In genomic region chr21:46154155-46154954, GRCh38 we compare ENCODE assay signal across 1 cellular context.
TF ChIP-seq lines count a peak whose summit lies in the region.

No MANE protein-coding gene starts in this region.

TF ChIP-seq in HepG2, 621 proteins besides CTCF, POLR2A, EP300 and RAD21 (continued from another document and continues in another):
- TF ChIP-seq, protein P1, sequence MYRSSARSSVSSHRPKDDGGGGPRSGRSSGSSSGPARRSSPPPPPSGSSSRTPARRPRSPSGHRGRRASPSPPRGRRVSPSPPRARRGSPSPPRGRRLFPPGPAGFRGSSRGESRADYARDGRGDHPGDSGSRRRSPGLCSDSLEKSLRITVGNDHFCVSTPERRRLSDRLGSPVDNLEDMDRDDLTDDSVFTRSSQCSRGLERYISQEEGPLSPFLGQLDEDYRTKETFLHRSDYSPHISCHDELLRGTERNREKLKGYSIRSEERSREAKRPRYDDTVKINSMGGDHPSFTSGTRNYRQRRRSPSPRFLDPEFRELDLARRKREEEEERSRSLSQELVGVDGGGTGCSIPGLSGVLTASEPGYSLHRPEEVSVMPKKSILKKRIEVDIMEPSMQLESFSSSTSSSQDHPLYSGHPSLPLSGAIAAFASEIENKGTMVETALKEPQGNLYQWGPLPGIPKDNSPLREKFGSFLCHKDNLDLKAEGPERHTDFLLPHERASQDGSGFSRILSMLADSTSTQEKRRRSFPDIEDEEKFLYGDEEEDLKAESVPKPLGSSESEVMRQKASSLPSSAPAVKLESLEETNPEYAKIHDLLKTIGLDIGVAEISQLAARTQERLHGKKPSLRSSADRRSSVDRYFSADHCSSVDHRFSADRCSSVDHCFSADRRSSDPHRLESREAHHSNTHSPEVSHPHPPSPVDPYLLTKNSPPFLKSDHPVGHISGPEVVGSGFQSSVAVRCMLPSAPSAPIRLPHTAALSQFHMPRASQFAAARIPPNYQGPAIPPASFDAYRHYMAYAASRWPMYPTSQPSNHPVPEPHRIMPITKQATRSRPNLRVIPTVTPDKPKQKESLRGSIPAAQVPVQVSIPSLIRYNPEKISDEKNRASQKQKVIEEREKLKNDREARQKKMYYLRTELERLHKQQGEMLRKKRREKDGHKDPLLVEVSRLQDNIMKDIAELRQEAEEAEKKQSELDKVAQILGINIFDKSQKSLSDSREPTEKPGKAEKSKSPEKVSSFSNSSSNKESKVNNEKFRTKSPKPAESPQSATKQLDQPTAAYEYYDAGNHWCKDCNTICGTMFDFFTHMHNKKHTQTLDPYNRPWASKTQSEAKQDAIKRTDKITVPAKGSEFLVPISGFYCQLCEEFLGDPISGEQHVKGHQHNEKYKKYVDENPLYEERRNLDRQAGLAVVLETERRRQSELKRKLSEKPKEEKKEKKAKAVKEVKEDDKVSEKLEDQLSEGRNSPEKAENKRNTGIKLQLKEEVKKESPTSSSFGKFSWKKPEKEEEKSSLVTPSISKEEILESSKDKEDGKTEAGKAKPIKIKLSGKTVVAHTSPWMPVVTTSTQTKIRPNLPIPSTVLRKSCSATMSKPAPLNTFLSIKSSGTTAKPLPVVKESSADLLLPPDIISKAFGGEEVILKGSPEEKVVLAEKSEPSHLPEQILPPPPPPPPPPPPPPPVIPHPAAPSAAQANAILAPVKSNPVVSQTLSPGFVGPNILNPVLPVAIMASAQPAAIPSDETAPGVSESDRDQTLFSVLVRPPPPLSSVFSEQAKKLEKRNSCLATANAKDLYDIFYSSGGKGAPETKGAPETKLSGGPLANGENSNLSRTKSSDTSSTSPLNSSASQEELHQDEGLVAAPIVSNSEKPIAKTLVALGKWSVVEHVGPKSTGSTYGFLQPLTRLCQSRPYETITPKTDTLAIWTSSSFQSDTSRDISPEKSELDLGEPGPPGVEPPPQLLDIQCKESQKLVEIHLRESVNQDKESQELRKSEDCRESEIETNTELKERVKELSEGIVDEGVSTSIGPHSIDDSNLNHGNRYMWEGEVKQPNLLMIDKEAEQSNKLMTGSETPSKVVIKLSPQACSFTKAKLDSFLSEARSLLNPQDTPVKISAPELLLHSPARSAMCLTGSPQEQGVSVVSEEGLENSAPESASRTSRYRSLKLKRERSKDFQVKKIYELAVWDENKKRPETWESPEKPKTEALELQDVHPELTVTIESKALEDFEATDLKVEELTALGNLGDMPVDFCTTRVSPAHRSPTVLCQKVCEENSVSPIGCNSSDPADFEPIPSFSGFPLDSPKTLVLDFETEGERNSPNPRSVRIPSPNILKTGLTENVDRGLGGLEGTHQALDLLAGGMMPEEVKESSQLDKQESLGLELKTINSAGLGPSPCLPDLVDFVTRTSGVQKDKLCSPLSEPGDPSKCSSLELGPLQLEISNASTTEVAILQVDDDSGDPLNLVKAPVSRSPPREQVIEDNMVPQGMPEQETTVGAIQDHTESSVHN (CRISPR knock-in tag; IDR thresholded peaks at IDR 0.05): no peak
- TF ChIP-seq ZBTB20 (CRISPR knock-in tag; IDR thresholded peaks at IDR 0.05; ENCODE audit: borderline replicate concordance, low read depth) (no peak), RFX5 (IDR thresholded peaks at IDR 0.05; ENCODE audit: low read depth, low read length) (no peak), ZNF205 (CRISPR knock-in tag; IDR thresholded peaks at IDR 0.05) (no peak), ZEB1 (IDR thresholded peaks at IDR 0.05; ENCODE audit: insufficient replicate concordance, low read depth) (no peak), HHEX (CRISPR knock-in tag; IDR thresholded peaks at IDR 0.05) (no peak), ZNF331 (CRISPR knock-in tag; IDR thresholded peaks at IDR 0.05) (no peak), ZNF256 (CRISPR knock-in tag; conservative IDR thresholded peaks at IDR 0.05) (no peak), ZNF232 (CRISPR knock-in tag; IDR thresholded peaks at IDR 0.05; ENCODE audit: borderline replicate concordance) (no peak), ZNF790 (CRISPR knock-in tag; IDR thresholded peaks at IDR 0.05; ENCODE audit: borderline replicate concordance) (no peak; the same call in 1 of the 2 replicates), ZNF883 (CRISPR knock-in tag; IDR thresholded peaks at IDR 0.05; ENCODE audit: not compliant biosample characterization) (no peak), SP4 (CRISPR knock-in tag; IDR thresholded peaks at IDR 0.05) (no peak), ZNF550 (CRISPR knock-in tag; IDR thresholded peaks at IDR 0.05; ENCODE audit: borderline replicate concordance) (no peak), ZNF12 (CRISPR knock-in tag; IDR thresholded peaks at IDR 0.05) (no peak), GATAD1 (CRISPR knock-in tag; IDR thresholded peaks at IDR 0.05) (no peak), ZNF773 (CRISPR knock-in tag; IDR thresholded peaks at IDR 0.05; ENCODE audit: borderline replicate concordance) (0 out of 2 replicates have a peak, but pooled peaks have one; percentile 27), ZNF703 (CRISPR knock-in tag; IDR thresholded peaks at IDR 0.05; ENCODE audit: borderline replicate concordance) (no peak), RELA (CRISPR knock-in tag; IDR thresholded peaks at IDR 0.05) (0 out of 2 replicates have a peak, but pooled peaks have one; percentile 55), ZNF672 (CRISPR knock-in tag; IDR thresholded peaks at IDR 0.05) (no peak), NR2C2 (CRISPR knock-in tag; IDR thresholded peaks at IDR 0.05; ENCODE audit: borderline replicate concordance) (no peak), AGO2 (optimal IDR thresholded peaks at IDR 0.05; ENCODE audit: low read depth, low read length) (peak; percentile 23), NFATC3 (CRISPR knock-in tag; IDR thresholded peaks at IDR 0.05) (no peak), ZBTB3 (CRISPR knock-in tag; IDR thresholded peaks at IDR 0.05; ENCODE audit: borderline replicate concordance, low read depth) (no peak), SAP130 (CRISPR knock-in tag; IDR thresholded peaks at IDR 0.05; ENCODE audit: low read depth) (no peak), GZF1 (CRISPR knock-in tag; IDR thresholded peaks at IDR 0.05) (no peak), ZNF251 (CRISPR knock-in tag; IDR thresholded peaks at IDR 0.05) (0 out of 2 replicates have a peak, but pooled peaks have one; percentile 42), ZNF570 (CRISPR knock-in tag; IDR thresholded peaks at IDR 0.05; ENCODE audit: borderline replicate concordance) (no peak), PRMT3 (CRISPR knock-in tag; IDR thresholded peaks at IDR 0.05; ENCODE audit: borderline replicate concordance, low read depth) (no peak), NPAS2 (CRISPR knock-in tag; IDR thresholded peaks at IDR 0.05; ENCODE audit: borderline replicate concordance) (no peak), ZNF136 (CRISPR knock-in tag; IDR thresholded peaks at IDR 0.05; ENCODE audit: low read depth) (no peak), CBFB (CRISPR knock-in tag; IDR thresholded peaks at IDR 0.05) (no peak), KDM1A (CRISPR knock-in tag; IDR thresholded peaks at IDR 0.05) (no peak), ESRRA (CRISPR knock-in tag; IDR thresholded peaks at IDR 0.05; ENCODE audit: low read depth) (no peak), AKAP8 (CRISPR knock-in tag; IDR thresholded peaks at IDR 0.05) (no peak)
- TF ChIP-seq, protein P2, sequence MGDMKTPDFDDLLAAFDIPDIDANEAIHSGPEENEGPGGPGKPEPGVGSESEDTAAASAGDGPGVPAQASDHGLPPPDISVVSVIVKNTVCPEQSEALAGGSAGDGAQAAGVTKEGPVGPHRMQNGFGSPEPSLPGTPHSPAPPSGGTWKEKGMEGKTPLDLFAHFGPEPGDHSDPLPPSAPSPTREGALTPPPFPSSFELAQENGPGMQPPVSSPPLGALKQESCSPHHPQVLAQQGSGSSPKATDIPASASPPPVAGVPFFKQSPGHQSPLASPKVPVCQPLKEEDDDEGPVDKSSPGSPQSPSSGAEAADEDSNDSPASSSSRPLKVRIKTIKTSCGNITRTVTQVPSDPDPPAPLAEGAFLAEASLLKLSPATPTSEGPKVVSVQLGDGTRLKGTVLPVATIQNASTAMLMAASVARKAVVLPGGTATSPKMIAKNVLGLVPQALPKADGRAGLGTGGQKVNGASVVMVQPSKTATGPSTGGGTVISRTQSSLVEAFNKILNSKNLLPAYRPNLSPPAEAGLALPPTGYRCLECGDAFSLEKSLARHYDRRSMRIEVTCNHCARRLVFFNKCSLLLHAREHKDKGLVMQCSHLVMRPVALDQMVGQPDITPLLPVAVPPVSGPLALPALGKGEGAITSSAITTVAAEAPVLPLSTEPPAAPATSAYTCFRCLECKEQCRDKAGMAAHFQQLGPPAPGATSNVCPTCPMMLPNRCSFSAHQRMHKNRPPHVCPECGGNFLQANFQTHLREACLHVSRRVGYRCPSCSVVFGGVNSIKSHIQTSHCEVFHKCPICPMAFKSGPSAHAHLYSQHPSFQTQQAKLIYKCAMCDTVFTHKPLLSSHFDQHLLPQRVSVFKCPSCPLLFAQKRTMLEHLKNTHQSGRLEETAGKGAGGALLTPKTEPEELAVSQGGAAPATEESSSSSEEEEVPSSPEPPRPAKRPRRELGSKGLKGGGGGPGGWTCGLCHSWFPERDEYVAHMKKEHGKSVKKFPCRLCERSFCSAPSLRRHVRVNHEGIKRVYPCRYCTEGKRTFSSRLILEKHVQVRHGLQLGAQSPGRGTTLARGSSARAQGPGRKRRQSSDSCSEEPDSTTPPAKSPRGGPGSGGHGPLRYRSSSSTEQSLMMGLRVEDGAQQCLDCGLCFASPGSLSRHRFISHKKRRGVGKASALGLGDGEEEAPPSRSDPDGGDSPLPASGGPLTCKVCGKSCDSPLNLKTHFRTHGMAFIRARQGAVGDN (CRISPR knock-in tag; IDR thresholded peaks at IDR 0.05): peak; percentile 27
- TF ChIP-seq, protein P3, sequence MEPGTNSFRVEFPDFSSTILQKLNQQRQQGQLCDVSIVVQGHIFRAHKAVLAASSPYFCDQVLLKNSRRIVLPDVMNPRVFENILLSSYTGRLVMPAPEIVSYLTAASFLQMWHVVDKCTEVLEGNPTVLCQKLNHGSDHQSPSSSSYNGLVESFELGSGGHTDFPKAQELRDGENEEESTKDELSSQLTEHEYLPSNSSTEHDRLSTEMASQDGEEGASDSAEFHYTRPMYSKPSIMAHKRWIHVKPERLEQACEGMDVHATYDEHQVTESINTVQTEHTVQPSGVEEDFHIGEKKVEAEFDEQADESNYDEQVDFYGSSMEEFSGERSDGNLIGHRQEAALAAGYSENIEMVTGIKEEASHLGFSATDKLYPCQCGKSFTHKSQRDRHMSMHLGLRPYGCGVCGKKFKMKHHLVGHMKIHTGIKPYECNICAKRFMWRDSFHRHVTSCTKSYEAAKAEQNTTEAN (CRISPR knock-in tag; conservative IDR thresholded peaks at IDR 0.05): 0 out of 2 replicates have a peak, but pooled peaks have one; percentile 25
- TF ChIP-seq, protein P4, sequence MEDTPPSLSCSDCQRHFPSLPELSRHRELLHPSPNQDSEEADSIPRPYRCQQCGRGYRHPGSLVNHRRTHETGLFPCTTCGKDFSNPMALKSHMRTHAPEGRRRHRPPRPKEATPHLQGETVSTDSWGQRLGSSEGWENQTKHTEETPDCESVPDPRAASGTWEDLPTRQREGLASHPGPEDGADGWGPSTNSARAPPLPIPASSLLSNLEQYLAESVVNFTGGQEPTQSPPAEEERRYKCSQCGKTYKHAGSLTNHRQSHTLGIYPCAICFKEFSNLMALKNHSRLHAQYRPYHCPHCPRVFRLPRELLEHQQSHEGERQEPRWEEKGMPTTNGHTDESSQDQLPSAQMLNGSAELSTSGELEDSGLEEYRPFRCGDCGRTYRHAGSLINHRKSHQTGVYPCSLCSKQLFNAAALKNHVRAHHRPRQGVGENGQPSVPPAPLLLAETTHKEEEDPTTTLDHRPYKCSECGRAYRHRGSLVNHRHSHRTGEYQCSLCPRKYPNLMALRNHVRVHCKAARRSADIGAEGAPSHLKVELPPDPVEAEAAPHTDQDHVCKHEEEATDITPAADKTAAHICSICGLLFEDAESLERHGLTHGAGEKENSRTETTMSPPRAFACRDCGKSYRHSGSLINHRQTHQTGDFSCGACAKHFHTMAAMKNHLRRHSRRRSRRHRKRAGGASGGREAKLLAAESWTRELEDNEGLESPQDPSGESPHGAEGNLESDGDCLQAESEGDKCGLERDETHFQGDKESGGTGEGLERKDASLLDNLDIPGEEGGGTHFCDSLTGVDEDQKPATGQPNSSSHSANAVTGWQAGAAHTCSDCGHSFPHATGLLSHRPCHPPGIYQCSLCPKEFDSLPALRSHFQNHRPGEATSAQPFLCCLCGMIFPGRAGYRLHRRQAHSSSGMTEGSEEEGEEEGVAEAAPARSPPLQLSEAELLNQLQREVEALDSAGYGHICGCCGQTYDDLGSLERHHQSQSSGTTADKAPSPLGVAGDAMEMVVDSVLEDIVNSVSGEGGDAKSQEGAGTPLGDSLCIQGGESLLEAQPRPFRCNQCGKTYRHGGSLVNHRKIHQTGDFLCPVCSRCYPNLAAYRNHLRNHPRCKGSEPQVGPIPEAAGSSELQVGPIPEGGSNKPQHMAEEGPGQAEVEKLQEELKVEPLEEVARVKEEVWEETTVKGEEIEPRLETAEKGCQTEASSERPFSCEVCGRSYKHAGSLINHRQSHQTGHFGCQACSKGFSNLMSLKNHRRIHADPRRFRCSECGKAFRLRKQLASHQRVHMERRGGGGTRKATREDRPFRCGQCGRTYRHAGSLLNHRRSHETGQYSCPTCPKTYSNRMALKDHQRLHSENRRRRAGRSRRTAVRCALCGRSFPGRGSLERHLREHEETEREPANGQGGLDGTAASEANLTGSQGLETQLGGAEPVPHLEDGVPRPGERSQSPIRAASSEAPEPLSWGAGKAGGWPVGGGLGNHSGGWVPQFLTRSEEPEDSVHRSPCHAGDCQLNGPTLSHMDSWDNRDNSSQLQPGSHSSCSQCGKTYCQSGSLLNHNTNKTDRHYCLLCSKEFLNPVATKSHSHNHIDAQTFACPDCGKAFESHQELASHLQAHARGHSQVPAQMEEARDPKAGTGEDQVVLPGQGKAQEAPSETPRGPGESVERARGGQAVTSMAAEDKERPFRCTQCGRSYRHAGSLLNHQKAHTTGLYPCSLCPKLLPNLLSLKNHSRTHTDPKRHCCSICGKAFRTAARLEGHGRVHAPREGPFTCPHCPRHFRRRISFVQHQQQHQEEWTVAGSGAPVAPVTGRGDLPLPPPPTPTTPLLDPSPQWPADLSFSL (CRISPR knock-in tag; IDR thresholded peaks at IDR 0.05): no peak
- TF ChIP-seq, protein P5, sequence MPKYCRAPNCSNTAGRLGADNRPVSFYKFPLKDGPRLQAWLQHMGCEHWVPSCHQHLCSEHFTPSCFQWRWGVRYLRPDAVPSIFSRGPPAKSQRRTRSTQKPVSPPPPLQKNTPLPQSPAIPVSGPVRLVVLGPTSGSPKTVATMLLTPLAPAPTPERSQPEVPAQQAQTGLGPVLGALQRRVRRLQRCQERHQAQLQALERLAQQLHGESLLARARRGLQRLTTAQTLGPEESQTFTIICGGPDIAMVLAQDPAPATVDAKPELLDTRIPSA (CRISPR knock-in tag; IDR thresholded peaks at IDR 0.05; ENCODE audit: borderline replicate concordance): peak; percentile 19; the same call in 1 of the 2 replicates
- TF ChIP-seq, protein P6, sequence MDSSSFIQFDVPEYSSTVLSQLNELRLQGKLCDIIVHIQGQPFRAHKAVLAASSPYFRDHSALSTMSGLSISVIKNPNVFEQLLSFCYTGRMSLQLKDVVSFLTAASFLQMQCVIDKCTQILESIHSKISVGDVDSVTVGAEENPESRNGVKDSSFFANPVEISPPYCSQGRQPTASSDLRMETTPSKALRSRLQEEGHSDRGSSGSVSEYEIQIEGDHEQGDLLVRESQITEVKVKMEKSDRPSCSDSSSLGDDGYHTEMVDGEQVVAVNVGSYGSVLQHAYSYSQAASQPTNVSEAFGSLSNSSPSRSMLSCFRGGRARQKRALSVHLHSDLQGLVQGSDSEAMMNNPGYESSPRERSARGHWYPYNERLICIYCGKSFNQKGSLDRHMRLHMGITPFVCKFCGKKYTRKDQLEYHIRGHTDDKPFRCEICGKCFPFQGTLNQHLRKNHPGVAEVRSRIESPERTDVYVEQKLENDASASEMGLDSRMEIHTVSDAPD (CRISPR knock-in tag; IDR thresholded peaks at IDR 0.05): no peak
